ENCODE assay signal across 1 cellular context in the genomic region with DNA sequence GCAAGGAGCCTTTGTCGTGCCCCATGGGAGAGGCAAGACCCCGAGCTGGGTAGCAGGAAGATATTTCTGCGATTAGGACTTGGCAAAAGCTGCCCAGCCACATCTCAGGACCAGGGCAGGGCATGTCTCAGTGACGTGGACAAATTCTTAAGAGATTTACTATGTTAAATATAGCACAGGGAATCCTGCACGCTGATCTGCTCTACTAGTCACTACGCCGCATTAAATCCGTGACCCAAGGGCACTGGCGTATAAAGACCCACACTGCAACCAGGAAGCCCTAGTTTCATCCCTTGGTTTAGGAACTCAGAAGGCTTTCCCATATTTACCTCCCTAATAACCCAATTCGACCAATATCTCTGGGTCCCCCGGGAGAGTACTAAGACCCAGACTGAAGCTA.
TF ChIP-seq lines count a peak whose summit lies in the region.

No MANE protein-coding gene starts in this region.

TF ChIP-seq in GM23338, 12 proteins besides CTCF, POLR2A, EP300 and RAD21 (continued from another document):
- TF ChIP-seq, protein P1, sequence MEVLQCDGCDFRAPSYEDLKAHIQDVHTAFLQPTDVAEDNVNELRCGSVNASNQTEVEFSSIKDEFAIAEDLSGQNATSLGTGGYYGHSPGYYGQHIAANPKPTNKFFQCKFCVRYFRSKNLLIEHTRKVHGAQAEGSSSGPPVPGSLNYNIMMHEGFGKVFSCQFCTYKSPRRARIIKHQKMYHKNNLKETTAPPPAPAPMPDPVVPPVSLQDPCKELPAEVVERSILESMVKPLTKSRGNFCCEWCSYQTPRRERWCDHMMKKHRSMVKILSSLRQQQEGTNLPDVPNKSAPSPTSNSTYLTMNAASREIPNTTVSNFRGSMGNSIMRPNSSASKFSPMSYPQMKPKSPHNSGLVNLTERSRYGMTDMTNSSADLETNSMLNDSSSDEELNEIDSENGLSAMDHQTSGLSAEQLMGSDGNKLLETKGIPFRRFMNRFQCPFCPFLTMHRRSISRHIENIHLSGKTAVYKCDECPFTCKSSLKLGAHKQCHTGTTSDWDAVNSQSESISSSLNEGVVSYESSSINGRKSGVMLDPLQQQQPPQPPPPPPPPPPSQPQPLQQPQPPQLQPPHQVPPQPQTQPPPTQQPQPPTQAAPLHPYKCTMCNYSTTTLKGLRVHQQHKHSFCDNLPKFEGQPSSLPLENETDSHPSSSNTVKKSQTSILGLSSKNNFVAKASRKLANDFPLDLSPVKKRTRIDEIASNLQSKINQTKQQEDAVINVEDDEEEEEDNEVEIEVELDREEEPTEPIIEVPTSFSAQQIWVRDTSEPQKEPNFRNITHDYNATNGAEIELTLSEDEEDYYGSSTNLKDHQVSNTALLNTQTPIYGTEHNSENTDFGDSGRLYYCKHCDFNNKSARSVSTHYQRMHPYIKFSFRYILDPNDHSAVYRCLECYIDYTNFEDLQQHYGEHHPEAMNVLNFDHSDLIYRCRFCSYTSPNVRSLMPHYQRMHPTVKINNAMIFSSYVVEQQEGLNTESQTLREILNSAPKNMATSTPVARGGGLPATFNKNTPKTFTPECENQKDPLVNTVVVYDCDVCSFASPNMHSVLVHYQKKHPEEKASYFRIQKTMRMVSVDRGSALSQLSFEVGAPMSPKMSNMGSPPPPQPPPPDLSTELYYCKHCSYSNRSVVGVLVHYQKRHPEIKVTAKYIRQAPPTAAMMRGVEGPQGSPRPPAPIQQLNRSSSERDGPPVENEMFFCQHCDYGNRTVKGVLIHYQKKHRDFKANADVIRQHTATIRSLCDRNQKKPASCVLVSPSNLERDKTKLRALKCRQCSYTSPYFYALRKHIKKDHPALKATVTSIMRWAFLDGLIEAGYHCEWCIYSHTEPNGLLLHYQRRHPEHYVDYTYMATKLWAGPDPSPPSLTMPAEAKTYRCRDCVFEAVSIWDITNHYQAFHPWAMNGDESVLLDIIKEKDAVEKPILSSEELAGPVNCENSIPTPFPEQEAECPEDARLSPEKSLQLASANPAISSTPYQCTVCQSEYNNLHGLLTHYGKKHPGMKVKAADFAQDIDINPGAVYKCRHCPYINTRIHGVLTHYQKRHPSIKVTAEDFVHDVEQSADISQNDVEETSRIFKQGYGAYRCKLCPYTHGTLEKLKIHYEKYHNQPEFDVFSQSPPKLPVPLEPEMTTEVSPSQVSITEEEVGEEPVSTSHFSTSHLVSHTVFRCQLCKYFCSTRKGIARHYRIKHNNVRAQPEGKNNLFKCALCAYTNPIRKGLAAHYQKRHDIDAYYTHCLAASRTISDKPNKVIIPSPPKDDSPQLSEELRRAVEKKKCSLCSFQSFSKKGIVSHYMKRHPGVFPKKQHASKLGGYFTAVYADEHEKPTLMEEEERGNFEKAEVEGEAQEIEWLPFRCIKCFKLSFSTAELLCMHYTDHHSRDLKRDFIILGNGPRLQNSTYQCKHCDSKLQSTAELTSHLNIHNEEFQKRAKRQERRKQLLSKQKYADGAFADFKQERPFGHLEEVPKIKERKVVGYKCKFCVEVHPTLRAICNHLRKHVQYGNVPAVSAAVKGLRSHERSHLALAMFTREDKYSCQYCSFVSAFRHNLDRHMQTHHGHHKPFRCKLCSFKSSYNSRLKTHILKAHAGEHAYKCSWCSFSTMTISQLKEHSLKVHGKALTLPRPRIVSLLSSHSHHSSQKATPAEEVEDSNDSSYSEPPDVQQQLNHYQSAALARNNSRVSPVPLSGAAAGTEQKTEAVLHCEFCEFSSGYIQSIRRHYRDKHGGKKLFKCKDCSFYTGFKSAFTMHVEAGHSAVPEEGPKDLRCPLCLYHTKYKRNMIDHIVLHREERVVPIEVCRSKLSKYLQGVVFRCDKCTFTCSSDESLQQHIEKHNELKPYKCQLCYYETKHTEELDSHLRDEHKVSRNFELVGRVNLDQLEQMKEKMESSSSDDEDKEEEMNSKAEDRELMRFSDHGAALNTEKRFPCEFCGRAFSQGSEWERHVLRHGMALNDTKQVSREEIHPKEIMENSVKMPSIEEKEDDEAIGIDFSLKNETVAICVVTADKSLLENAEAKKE (CRISPR knock-in tag; IDR thresholded peaks at IDR 0.05), result no peak
- TF ChIP-seq EZH2phosphoT487 (IDR thresholded peaks at IDR 0.05; ENCODE audit: unreplicated experiment) (no peak), NANOG (IDR thresholded peaks at IDR 0.05; ENCODE audit: borderline replicate concordance) (no peak), STAT1 (IDR thresholded peaks at IDR 0.05; ENCODE audit: unreplicated experiment) (no peak), EZH2 (IDR thresholded peaks at IDR 0.05; ENCODE audit: low read depth, unreplicated experiment) (no peak), CREB1 (CRISPR knock-in tag; IDR thresholded peaks at IDR 0.05; ENCODE audit: low read depth) (no peak)
